In the genomic region with DNA sequence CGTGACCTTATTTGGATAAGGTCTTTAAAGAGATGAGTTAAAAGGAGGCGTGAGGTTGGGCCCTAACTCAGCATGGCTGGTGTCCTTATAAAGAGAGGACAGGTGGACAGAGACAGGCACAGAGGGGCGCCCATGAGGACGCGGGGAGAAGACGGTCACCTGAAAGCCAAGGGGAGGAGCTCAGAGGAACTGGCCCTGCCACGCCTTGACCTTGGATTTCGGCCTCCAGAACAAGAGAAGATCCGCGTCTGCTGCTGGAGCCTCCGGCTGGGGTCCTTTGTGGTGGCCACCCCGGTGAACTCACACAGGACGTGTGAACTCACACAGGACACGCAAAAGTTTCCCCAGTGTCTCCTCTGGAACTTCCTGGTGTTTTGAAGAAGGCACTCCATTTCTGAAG, we compare ENCODE assay signal across 17 cellular contexts.
"Had no signal": no experiment of that assay in that cellular context is flagged by ENCODE, and none has a peak within 500 bp of the region (broad histone marks: within the 10 kb centered on the region; RNA-seq: fewer than 3 reads in every experiment).

No MANE protein-coding gene starts in this region.

- H3K36me3 ChIP-seq: lower lobe of right lung, pancreas had no signal

- H3K36me3 Mint-ChIP-seq: activated CD4-positive, alpha-beta memory T cell treated with anti-CD3 and anti-CD28 coated beads for 36 hours; activated naive CD8-positive, alpha-beta T cell treated with anti-CD3 and anti-CD28 coated beads for 36 hours; mesothelial cell of epicardium had no signal

- H3K27me3 ChIP-seq: pancreas had no signal

- ATAC-seq: activated T-cell treated with anti-CD3 and anti-CD28 coated beads, Interleukin-2, amount 50 U/mL, for 72 hours; lower lobe of right lung; pancreas; stimulated activated naive CD8-positive, alpha-beta T cell treated with anti-CD3 and anti-CD28 coated beads, Interleukin-15, Interleukin-2, amounts not matched to agents 100 U/mL and 50 U/mL, for 24 hours had no signal

- H3K9me3 ChIP-seq: lower lobe of right lung, pancreas had no signal

- H3K4me3 Mint-ChIP-seq: activated CD4-positive, alpha-beta memory T cell treated with anti-CD3 and anti-CD28 coated beads for 36 hours; activated naive CD8-positive, alpha-beta T cell treated with anti-CD3 and anti-CD28 coated beads for 36 hours; activated T-cell treated with anti-CD3 and anti-CD28 coated beads, Interleukin-2, amount 50 U/mL, for 72 hours; mesothelial cell of epicardium; neural crest cell; T-helper 2 cell treated with Interferon-gamma antibody and Interleukin-4, amounts not matched to agents 5 μg/mL and 100 μg/mL, for 36 hours had no signal

- H3K27ac Mint-ChIP-seq: activated CD4-positive, alpha-beta memory T cell treated with anti-CD3 and anti-CD28 coated beads for 36 hours; activated naive CD8-positive, alpha-beta T cell treated with anti-CD3 and anti-CD28 coated beads for 36 hours; activated T-cell treated with anti-CD3 and anti-CD28 coated beads, Interleukin-2, amount 50 U/mL, for 72 hours; mesothelial cell of epicardium; T-helper 2 cell treated with Interferon-gamma antibody and Interleukin-4, amounts not matched to agents 5 μg/mL and 100 μg/mL, for 36 hours had no signal

- H3K4me1 Mint-ChIP-seq: activated naive CD8-positive, alpha-beta T cell treated with anti-CD3 and anti-CD28 coated beads for 36 hours had no signal

- H3K9me3 Mint-ChIP-seq: activated CD4-positive, alpha-beta memory T cell treated with anti-CD3 and anti-CD28 coated beads for 36 hours; activated naive CD8-positive, alpha-beta T cell treated with anti-CD3 and anti-CD28 coated beads for 36 hours; activated T-cell treated with anti-CD3 and anti-CD28 coated beads, Interleukin-2, amount 50 U/mL, for 72 hours; mesothelial cell of epicardium; neural crest cell; T-helper 2 cell treated with Interferon-gamma antibody and Interleukin-4, amounts not matched to agents 5 μg/mL and 100 μg/mL, for 36 hours had no signal

- H3K27me3 Mint-ChIP-seq: activated naive CD8-positive, alpha-beta T cell treated with anti-CD3 and anti-CD28 coated beads for 36 hours had no signal

- H3K27ac ChIP-seq: lower lobe of right lung, pancreas had no signal

- FAIRE-seq: keratinocyte, pancreas had no signal

- H3K4me1 ChIP-seq: pancreas had no signal

- DNase-seq: activated CD4-positive, alpha-beta memory T cell treated with anti-CD3 and anti-CD28 coated beads for 36 hours; activated CD4-positive, CD25-positive, alpha-beta regulatory T cell treated with anti-CD3 and anti-CD28 coated beads, Interleukin-2, amount 50 U/mL, for 72 hours; activated gamma-delta T cell treated with Interleukin-2 at 50 U/mL for 16 hours; activated naive CD8-positive, alpha-beta T cell treated with anti-CD3 and anti-CD28 coated beads for 36 hours; activated T-cell treated with anti-CD3 and anti-CD28 coated beads, Interleukin-2, amount 50 U/mL, for 72 hours; central memory CD4-positive, alpha-beta T cell; cortex of kidney; effector CD8-positive, alpha-beta T cell; foreskin melanocyte; lower lobe of right lung; stimulated activated CD4-positive, alpha-beta T cell treated with anti-CD3 and anti-CD28 coated beads, Interleukin-2, amount 100 ng/mL, for 24 hours; stimulated activated naive CD8-positive, alpha-beta T cell treated with anti-CD3 and anti-CD28 coated beads, Interleukin-15, Interleukin-2, amounts not matched to agents 100 U/mL and 50 U/mL, for 24 hours had no signal

- H3K4me3 ChIP-seq: lower lobe of right lung, pancreas had no signal
